8 cellular contexts compared by ENCODE assay signal in the genomic region with DNA sequence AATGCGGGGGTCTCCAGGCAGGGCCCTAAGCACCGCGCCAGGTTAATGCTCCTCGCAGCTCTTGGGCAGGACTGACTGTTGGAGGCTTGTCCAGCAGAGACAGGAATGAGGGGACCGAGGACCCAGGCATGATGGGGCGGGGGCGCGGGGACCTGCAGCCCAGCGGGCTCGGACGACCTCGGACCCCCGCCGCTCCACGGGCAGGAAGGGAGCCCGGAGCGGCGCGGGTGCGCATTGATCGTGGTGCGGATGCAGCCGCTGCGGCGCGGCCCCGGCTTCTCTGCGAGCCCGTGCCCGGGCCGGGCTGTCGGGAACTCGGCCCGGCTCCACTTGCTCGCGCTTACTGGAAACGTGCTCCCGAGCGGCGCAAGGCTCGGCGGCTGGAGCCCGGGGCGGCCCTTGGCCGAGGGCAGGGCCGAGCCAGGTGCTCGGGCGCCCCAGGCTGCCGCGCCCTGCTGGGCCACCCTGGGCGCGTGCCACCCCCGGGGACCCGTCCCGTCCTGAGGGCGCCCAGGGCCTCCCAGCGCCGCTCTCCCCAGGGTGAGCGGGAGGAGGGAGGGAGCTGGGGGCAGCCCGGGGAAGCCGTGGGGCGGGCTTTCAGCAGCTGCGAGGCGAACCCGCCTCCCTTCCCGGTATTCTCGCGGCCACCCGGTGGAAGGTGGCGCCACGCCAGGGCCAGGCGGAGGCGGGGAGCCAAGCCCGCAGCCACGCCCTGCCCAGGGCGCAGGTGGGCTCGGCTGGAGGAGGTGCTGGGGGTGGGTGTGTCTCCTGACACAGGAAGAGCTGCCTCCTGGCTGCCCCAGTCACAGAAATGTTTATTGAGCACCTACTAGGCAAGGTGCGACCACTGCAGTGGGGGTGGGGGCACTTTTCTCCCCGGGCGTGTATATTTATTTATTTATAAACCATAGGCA. TPM values are rescaled to one million over a fixed set of nuclear protein-coding genes. Genes with fewer than 3 reads are reported as not detected.
A peak's percentile ranks its signal among the peaks of the same experiment; 100 is the strongest.
DNase-seq lines count a peak whose midpoint lies in the region; ATAC-seq, FAIRE-seq and TF ChIP-seq lines count a peak whose summit lies in the region.

No MANE protein-coding gene starts in this region.

- no peaks in the 10 kb centered on the region for H4K20me1 ChIP-seq in endothelial cell of umbilical vein (replicated peaks; ENCODE audit: control insufficient read depth, extremely low read depth, insufficient read depth, low read length)

- peak; percentile 54 for TF ChIP-seq POLR2A in endothelial cell of umbilical vein (IDR thresholded peaks at IDR 0.05; ENCODE audit: low read depth, low read length)

- intact Hi-C loops in endothelial cell of umbilical vein (cut with micrococcal nuclease) = no loop called here

- H3K36me3 ChIP-seq in endothelial cell of umbilical vein (ENCODE audit: control insufficient read depth in 2 of 2, extremely low read depth in 1 of 2, insufficient read depth in 2 of 2, low read length in 2 of 2) = no peaks in the 10 kb centered on the region
- H3K36me3 ChIP-seq in mucosa of stomach (ENCODE audit: control insufficient read depth, insufficient read depth, low read length) = no peaks in the 10 kb centered on the region

- peak overlapping the region; percentile 75 for H2AFZ ChIP-seq in endothelial cell of umbilical vein (ENCODE audit: low read depth, low read length)

- no peaks in the 10 kb centered on the region for H3K9me1 ChIP-seq in endothelial cell of umbilical vein (replicated peaks; ENCODE audit: control insufficient read depth, extremely low read depth, insufficient read depth, low read length)

- FAIRE-seq in endothelial cell of umbilical vein (lab: Jason Lieb, UNC) = peak; percentile 31

- H3K4me3 Mint-ChIP-seq in activated CD8-positive, alpha-beta memory T cell treated with anti-CD3 and anti-CD28 coated beads, Interleukin-2, amount 10 ng/mL, durations not matched to agents 7 days and 5 days = peak overlapping the region; percentile 24

- BruUV-seq in endothelial cell of umbilical vein (replicated peaks; lab: Mats Ljungman, UMichigan) = no TSS peak

- H3K9ac ChIP-seq in endothelial cell of umbilical vein (replicated peaks; ENCODE audit: extremely low read depth, insufficient read depth, low read length) = peak overlapping the region; percentile 50
- peak overlapping the region; percentile 61 for H3K9ac ChIP-seq in mucosa of stomach (ENCODE audit: low read length)

- no peaks in the 10 kb centered on the region for H3K9me3 ChIP-seq in endothelial cell of umbilical vein (replicated peaks; ENCODE audit: control insufficient read depth, insufficient read depth, low read length)
- no peaks in the 10 kb centered on the region for H3K9me3 ChIP-seq in mucosa of stomach (ENCODE audit: control insufficient read depth, low read length)

- dilution Hi-C loops in endothelial cell of umbilical vein (cut with MboI; ENCODE audit: extremely low pct_ligation_motif_present, low sequenced_read_pairs) = no loop called here

- H3K27ac ChIP-seq in endothelial cell of umbilical vein (ENCODE audit: insufficient read depth, low read depth, low read length) = peak overlapping the region; percentile 10

- H3K27me3 Mint-ChIP-seq in activated CD8-positive, alpha-beta memory T cell treated with anti-CD3 and anti-CD28 coated beads, Interleukin-2, amount 10 ng/mL, durations not matched to agents 7 days and 5 days = peaks cover 26% of the 10 kb centered on the region

- no peaks in the 10 kb centered on the region for H3K27me3 ChIP-seq in endothelial cell of umbilical vein (ENCODE audit: control insufficient read depth in 2 of 2, insufficient read depth in 2 of 2, low read length in 2 of 2)
- H3K27me3 ChIP-seq in mucosa of stomach (ENCODE audit: control insufficient read depth, insufficient read depth, low read length) = no peaks in the 10 kb centered on the region

- H3K4me3 ChIP-seq in endothelial cell of umbilical vein (replicated peaks in 1 of 3; ENCODE audit: insufficient read depth in 1 of 3, low read depth in 1 of 3, low read length in 3 of 3) (peak overlapping the region in 2 of 3 experiments; percentile 32 to 38), mucosa of stomach (ENCODE audit: low read length) (no peak overlapping the region)

- H3K4me2 ChIP-seq in endothelial cell of umbilical vein (ENCODE audit: insufficient read depth, low read length) = peak overlapping the region; percentile 66

- ATAC-seq in HG02970 (IDR thresholded peaks at IDR 0.05; ENCODE audit: low FRiP score, unreplicated experiment) (peak; percentile 39), HG02884 (IDR thresholded peaks at IDR 0.05; ENCODE audit: unreplicated experiment) (no peak)
- peak; percentile 89 for ATAC-seq in activated CD8-positive, alpha-beta memory T cell treated with anti-CD3 and anti-CD28 coated beads, Interleukin-2, amount 10 ng/mL, durations not matched to agents 7 days and 5 days

- DNase-seq in COLO829 (ENCODE audit: low spot score) (peak; percentile 64), NCI-H748 (lab: John Stamatoyannopoulos, UW; ENCODE audit: unreplicated experiment) (peak; percentile 93), endothelial cell of umbilical vein (ENCODE audit: low read depth, low spot score) (peak; percentile 65)
- DNase-seq in activated CD8-positive, alpha-beta memory T cell treated with anti-CD3 and anti-CD28 coated beads, Interleukin-2, amount 10 ng/mL, durations not matched to agents 7 days and 5 days = peak; percentile 81
- DNase-seq in stimulated activated CD8-positive, alpha-beta memory T cell treated with anti-CD3 and anti-CD28 coated beads, Interleukin-7, amount 100 ng/mL, for 4 hours (ENCODE audit: low read depth in 2 of 2) = peak; percentile 53 to 72

- H3K4me1 ChIP-seq in endothelial cell of umbilical vein (ENCODE audit: control insufficient read depth, extremely low read depth, insufficient read depth, low read length) = peaks cover 29% of the 10 kb centered on the region
- peaks cover 58% of the 10 kb centered on the region for H3K4me1 ChIP-seq in mucosa of stomach (ENCODE audit: control insufficient read depth, insufficient read depth, low read length)

- no peak for TF ChIP-seq CTCF in endothelial cell of umbilical vein (IDR thresholded peaks at IDR 0.05; ENCODE audit: extremely low read depth in 1 of 2, insufficient read depth in 1 of 2, low read depth in 1 of 2, low read length in 2 of 2)

- no peaks in the 10 kb centered on the region for H3K36me3 Mint-ChIP-seq in activated CD8-positive, alpha-beta memory T cell treated with anti-CD3 and anti-CD28 coated beads, Interleukin-2, amount 10 ng/mL, durations not matched to agents 7 days and 5 days

- CTCF ChIA-PET in activated CD8-positive, alpha-beta memory T cell treated with anti-CD3 and anti-CD28 coated beads, Interleukin-2, amount 10 ng/mL, durations not matched to agents 7 days and 5 days (lab: Charles Lee) = interaction anchor here (0.7 to 1.3 kb wide), 3 partner anchors 8 to 78 kb away, joined by 3 to 4 read pairs (median 3); no protein-coding TSS in a partner anchor
- CTCF ChIA-PET in endothelial cell of umbilical vein (lab: Charles Lee) = interaction anchor here (1.1 to 3.0 kb wide), 7 partner anchors 9 to 64 kb away, joined by 3 to 16 read pairs (median 5); partner anchors contain the start of gene SOCS3

- POLR2A ChIA-PET in endothelial cell of umbilical vein (lab: Charles Lee) = interaction anchor here (0.6 to 2.2 kb wide), 4 partner anchors 11 to 59 kb away, joined by 3 to 5 read pairs (median 3); partner anchors contain the start of gene SOCS3

- no peak overlapping the region for H3K27ac Mint-ChIP-seq in activated CD8-positive, alpha-beta memory T cell treated with anti-CD3 and anti-CD28 coated beads, Interleukin-2, amount 10 ng/mL, durations not matched to agents 7 days and 5 days

- H3K4me1 Mint-ChIP-seq in activated CD8-positive, alpha-beta memory T cell treated with anti-CD3 and anti-CD28 coated beads, Interleukin-2, amount 10 ng/mL, durations not matched to agents 7 days and 5 days = peaks cover 24% of the 10 kb centered on the region

- H3K79me2 ChIP-seq in endothelial cell of umbilical vein (ENCODE audit: control insufficient read depth, insufficient read depth, low read length) = no peaks in the 10 kb centered on the region

- H3K9me3 Mint-ChIP-seq in activated CD8-positive, alpha-beta memory T cell treated with anti-CD3 and anti-CD28 coated beads, Interleukin-2, amount 10 ng/mL, durations not matched to agents 7 days and 5 days (ENCODE audit: low read depth) = no peaks in the 10 kb centered on the region

TF ChIP-seq in endothelial cell of umbilical vein, 7 proteins besides CTCF, POLR2A, EP300 and RAD21:
- no peak for TF ChIP-seq JUN (IDR thresholded peaks at IDR 0.05; ENCODE audit: borderline replicate concordance, insufficient read depth, insufficient read length, low read depth)
- peak; percentile 51 for TF ChIP-seq POLR2AphosphoS5 (IDR thresholded peaks at IDR 0.05; ENCODE audit: insufficient read depth, low read depth, low read length)
- no peak for TF ChIP-seq EZH2 (IDR thresholded peaks at IDR 0.05; ENCODE audit: borderline replicate concordance, low read depth, low read length, severe bottlenecking)

RNA-seq across cellular contexts. Expression of gene SOCS3, which starts 45.9 kb away (rescaled TPM):
- 10 to 100 TPM in 1 of 2 experiments, 1 to 10 TPM in 1; 9.9 to 21.3 TPM for total RNA-seq in activated CD8-positive, alpha-beta memory T cell treated with anti-CD3 and anti-CD28 coated beads, Interleukin-2, amount 10 ng/mL, durations not matched to agents 7 days and 5 days
- 13.6 and 14.3 TPM in 2 replicates for total RNA-seq in endothelial cell of umbilical vein
- 6.2 and 6.6 TPM in 2 replicates for polyA plus RNA-seq in endothelial cell of umbilical vein
- polyA plus RNA-seq in endothelial cell of umbilical vein (2011; cell fraction: cytosol; rRNA removed) = 5.3 and 7.9 TPM in 2 replicates
- 15.2 and 19.0 TPM in 2 replicates for polyA plus RNA-seq in endothelial cell of umbilical vein (2011; cell fraction: nucleus; rRNA removed)
- 12.2 and 14.3 TPM in 2 replicates for polyA plus RNA-seq in endothelial cell of umbilical vein (2012)
- polyA minus RNA-seq in endothelial cell of umbilical vein = 7.8 and 10.9 TPM in 2 replicates
- 31.0 TPM for polyA minus RNA-seq in endothelial cell of umbilical vein (2011; cell fraction: cytosol; rRNA and poly(A)+ RNA removed)
- polyA minus RNA-seq in endothelial cell of umbilical vein (2011; cell fraction: nucleus; rRNA and poly(A)+ RNA removed) = 7.3 and 17.4 TPM in 2 replicates
